ENCODE assay signal across 8 cellular contexts in genomic region chr14:73886449-73887115, GRCh38.
A peak's percentile ranks its signal among the peaks of the same experiment; 100 is the strongest.
DNase-seq lines count a peak whose midpoint lies in the region; ATAC-seq and TF ChIP-seq lines count a peak whose summit lies in the region.

A gene with protein sequence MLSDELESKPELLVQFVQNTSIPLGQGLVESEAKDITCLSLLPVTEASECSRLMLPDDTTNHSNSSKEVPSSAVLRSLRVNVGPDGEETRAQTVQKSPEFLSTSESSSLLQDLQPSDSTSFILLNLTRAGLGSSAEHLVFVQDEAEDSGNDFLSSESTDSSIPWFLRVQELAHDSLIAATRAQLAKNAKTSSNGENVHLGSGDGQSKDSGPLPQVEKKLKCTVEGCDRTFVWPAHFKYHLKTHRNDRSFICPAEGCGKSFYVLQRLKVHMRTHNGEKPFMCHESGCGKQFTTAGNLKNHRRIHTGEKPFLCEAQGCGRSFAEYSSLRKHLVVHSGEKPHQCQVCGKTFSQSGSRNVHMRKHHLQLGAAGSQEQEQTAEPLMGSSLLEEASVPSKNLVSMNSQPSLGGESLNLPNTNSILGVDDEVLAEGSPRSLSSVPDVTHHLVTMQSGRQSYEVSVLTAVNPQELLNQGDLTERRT (plus strand): TSS chr14:73886859. CDS start chr14:73892176, 5,317 bp downstream.

- H3K4me3 Mint-ChIP-seq in central memory CD8-positive, alpha-beta T cell = peak within 1 kb of the TSS; percentile 99

- no peaks in the 10 kb centered on the region for H3K9me3 Mint-ChIP-seq in central memory CD8-positive, alpha-beta T cell

- peaks cover 7% of the 10 kb centered on the region for H3K36me3 Mint-ChIP-seq in central memory CD8-positive, alpha-beta T cell (ENCODE audit: insufficient read depth)

- H3K27me3 Mint-ChIP-seq in central memory CD8-positive, alpha-beta T cell = no peaks in the 10 kb centered on the region

- no peak for TF ChIP-seq CTCF in AG09309 (IDR thresholded peaks at IDR 0.05; ENCODE audit: control insufficient read depth, insufficient read depth, low read depth, low read length, missing control alignments)

- ATAC-seq in GM19025 (IDR thresholded peaks at IDR 0.05; ENCODE audit: low read depth, unreplicated experiment) (peak; percentile 95), HG03342 (IDR thresholded peaks at IDR 0.05; ENCODE audit: unreplicated experiment) (peak; percentile 92)
- peak; percentile 98 for ATAC-seq in central memory CD8-positive, alpha-beta T cell (replicated peaks; ENCODE audit: extremely low read depth, poor library complexity, severe bottlenecking)

- H3K4me3 ChIP-seq in AG09309 (ENCODE audit: control insufficient read depth, low read depth, low read length) = peak within 1 kb of the TSS; percentile 77

- DNase-seq in AG09309 (ENCODE audit: low read depth) (peak; percentile 90), NCI-H446 (lab: John Stamatoyannopoulos, UW) (peak; percentile 87 to 96), iris pigment epithelial cell (ENCODE audit: low read depth) (peak; percentile 98)
- DNase-seq in activated CD4-positive, CD25-positive, alpha-beta regulatory T cell treated with anti-CD3 and anti-CD28 coated beads, Interleukin-2, amount 50 U/mL, for 16 hours (ENCODE audit: low read depth, low spot score) = peak; percentile 76
- DNase-seq in central memory CD8-positive, alpha-beta T cell (ENCODE audit: low spot score in 2 of 2) = peak; percentile 64 to 78
- peak; percentile 91 for DNase-seq in stimulated activated CD4-positive, alpha-beta T cell treated with anti-CD3 and anti-CD28 coated beads, Interleukin-12 subunit alpha, Interleukin-12 subunit beta, amount 100 ng/mL, for 4 hours

- H3K4me1 Mint-ChIP-seq in central memory CD8-positive, alpha-beta T cell = peaks cover 45% of the 10 kb centered on the region

- peak within 1 kb of the TSS; percentile 85 for H3K27ac Mint-ChIP-seq in central memory CD8-positive, alpha-beta T cell (ENCODE audit: low read depth)

Comparison
In these comparisons a context has a peak if more than half of its experiments do, and no peak if none do; other contexts are left out.
1. Peak in every context shown above with its lines: DNase-seq, ATAC-seq and H3K4me3 ChIP-seq.